In the genomic region with DNA sequence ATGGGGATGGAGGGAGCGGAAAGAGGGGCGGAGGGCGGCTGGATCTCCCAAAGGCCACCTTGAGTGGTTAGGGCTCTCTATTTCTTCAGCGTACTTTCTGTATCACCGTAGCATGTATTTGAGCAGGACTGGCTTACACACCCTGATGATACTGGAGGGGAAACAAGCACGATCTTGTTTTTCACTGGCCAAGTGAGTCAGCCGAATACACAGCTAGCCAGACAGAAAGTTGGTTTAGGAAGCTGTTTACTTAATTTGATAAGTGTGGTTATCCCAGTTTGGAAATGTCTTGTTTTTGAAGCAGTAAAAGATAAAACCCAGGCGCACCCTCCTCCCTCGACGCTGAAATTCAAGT, we compare ENCODE assay signal across 8 cellular contexts. TPM values are rescaled to one million over a fixed set of nuclear protein-coding genes. Genes with fewer than 3 reads are reported as not detected.
DNase-seq lines count a peak whose midpoint lies in the region; ATAC-seq, FAIRE-seq and TF ChIP-seq lines count a peak whose summit lies in the region.

No MANE protein-coding gene starts in this region.

- CTCF ChIA-PET in HepG2 (lab: Yijun Ruan, JAX; ENCODE audit: low intra/inter-chr PET ratio, low total read pairs), result no interaction called here

- H3K79me2 ChIP-seq in HepG2 (ENCODE audit: insufficient read depth, low read length), result peaks cover 51% of the 10 kb centered on the region

- POLR2A ChIA-PET in HepG2 (lab: Yijun Ruan, JAX), result interaction anchor here (1.0 to 2.2 kb wide), 8 partner anchors 9 to 520 kb away, joined by 3 to 15 read pairs (median 3); a partner anchor contains a TSS

- WGBS in HepG2 (ENCODE audit: low lambda C conversion rate), result 4% methylated on average over 10 of the region's 10 CpGs

- TF ChIP-seq POLR2A in HepG2 (IDR thresholded peaks at IDR 0.05; ENCODE audit: insufficient read depth in 1 of 2, low read depth in 2 of 2, low read length in 2 of 2), result no peak

- in situ Hi-C loops in HepG2 (cut with HindIII; ENCODE audit: extremely low pct_ligation_motif_present, low pct_unique_long_range_greater_than_20kb), result no loop called here

- no peaks in the 10 kb centered on the region; a peak in 1 of 5 replicates for H3K27me3 ChIP-seq in HepG2 (ENCODE audit: control insufficient read depth in 1 of 2, insufficient read depth in 2 of 2, low read length in 2 of 2)

- H4K20me1 ChIP-seq in HepG2 (ENCODE audit: insufficient read depth, low read length), result peaks cover 20% of the 10 kb centered on the region

- TF ChIP-seq EP300 in HepG2 (IDR thresholded peaks at IDR 0.05; ENCODE audit: low read depth in 2 of 2, low read length in 2 of 2) (no peak), HepG2 (CRISPR knock-in tag; IDR thresholded peaks at IDR 0.05; ENCODE audit: borderline replicate concordance) (no peak)

- H3K9ac ChIP-seq in HepG2 (ENCODE audit: insufficient read depth, low read depth, low read length), result peak overlapping the region; percentile 80

- intact Hi-C loops in HepG2 (cut with micrococcal nuclease; ENCODE audit: unreplicated experiment), result loop anchor here (2.0 kb wide), 1 partner anchor 15 kb away; no protein-coding TSS in a partner anchor

- peak overlapping the region; percentile 76 for H3K4me2 ChIP-seq in HepG2 (ENCODE audit: low read depth, low read length)

- no peaks in the 10 kb centered on the region for H3K36me3 ChIP-seq in HepG2 (replicated peaks in 1 of 2; ENCODE audit: control insufficient read depth in 1 of 2, insufficient read depth in 2 of 2, low read length in 2 of 2)

- TF ChIP-seq CTCF in HepG2 (CRISPR knock-in tag; IDR thresholded peaks at IDR 0.05), result no peak

- peak; percentile 4 for FAIRE-seq in HepG2 (lab: Jason Lieb, UNC)

- peaks cover 44% of the 10 kb centered on the region for H3K4me1 ChIP-seq in HepG2 (ENCODE audit: insufficient read depth, low read length)

- peak; percentile 60 for ATAC-seq in HepG2

- H3K27ac ChIP-seq in caudate nucleus (ENCODE audit: low read depth, low read length), result peak overlapping the region; percentile 80
- H3K27ac ChIP-seq in HepG2 (ENCODE audit: extremely low read length, insufficient read depth, low read length), result peak overlapping the region; percentile 60

- TSS peak; percentile 70 for BruUV-seq in HepG2 (replicated peaks; lab: Mats Ljungman, UMichigan)

- peak overlapping the region; percentile 89 to 98 (median 95) for H3K4me3 ChIP-seq in HepG2 (replicated peaks in 1 of 3; ENCODE audit: insufficient read depth in 1 of 3, low read depth in 2 of 3, low read length in 3 of 3)

- peak; percentile 3 for DNase-seq in stimulated activated CD4-positive, alpha-beta T cell treated with anti-CD3 and anti-CD28 coated beads, Interleukin-1b, Interleukin-23, amount 100 ng/mL, for 48 hours
- no peak for DNase-seq in stimulated activated CD4-positive, alpha-beta T cell treated with anti-CD3 and anti-CD28 coated beads, Interleukin-2, amount 100 ng/mL, for 24 hours
- peak; percentile 38 for DNase-seq in NAMALWA (ENCODE audit: low spot score)
- DNase-seq in caudate nucleus (lab: John Stamatoyannopoulos, UW), result peak in 4 of 61 donors; percentile 42 to 58 (median 50)
- peak; percentile 23 for DNase-seq in HepG2 (ENCODE audit: low spot score)
- DNase-seq in stromal cell of bone marrow (ENCODE audit: low read depth), result peak; percentile 31
- no peak for DNase-seq in 8988T
- DNase-seq in activated CD4-positive, alpha-beta T cell treated with anti-CD3 and anti-CD28 coated beads, Interleukin-2, amount 50 U/mL, for 4 hours, result no peak

- no peak for TF ChIP-seq RAD21 in HepG2 (CRISPR knock-in tag; IDR thresholded peaks at IDR 0.05)

- H3K9me3 ChIP-seq in HepG2 (ENCODE audit: low read length), result no peaks in the 10 kb centered on the region

- H2AFZ ChIP-seq in HepG2 (ENCODE audit: low read length), result no peak overlapping the region

TF ChIP-seq in HepG2, 621 proteins besides CTCF, POLR2A, EP300 and RAD21 (continues in another document):
- no peak for TF ChIP-seq ZNF33B (CRISPR knock-in tag; IDR thresholded peaks at IDR 0.05)
- no peak for TF ChIP-seq MED1 (CRISPR knock-in tag; IDR thresholded peaks at IDR 0.05)
- no peak for TF ChIP-seq KLF15 (CRISPR knock-in tag; IDR thresholded peaks at IDR 0.05; ENCODE audit: borderline replicate concordance)
- no peak for TF ChIP-seq NCOA5 (CRISPR knock-in tag; IDR thresholded peaks at IDR 0.05)
- TF ChIP-seq POGZ (CRISPR knock-in tag; IDR thresholded peaks at IDR 0.05), result no peak
- no peak for TF ChIP-seq MYC (CRISPR knock-in tag; IDR thresholded peaks at IDR 0.05; ENCODE audit: borderline replicate concordance)
- no peak for TF ChIP-seq POLR2G (IDR thresholded peaks at IDR 0.05; ENCODE audit: low read depth, low read length)
- no peak for TF ChIP-seq MEF2D (CRISPR knock-in tag; IDR thresholded peaks at IDR 0.05)
- no peak for TF ChIP-seq ZNF326 (CRISPR knock-in tag; IDR thresholded peaks at IDR 0.05; ENCODE audit: borderline replicate concordance)

RNA-seq across cellular contexts. Expression of a gene that starts 0.5 kb away (rescaled TPM):
- total RNA-seq in HepG2 (2016; rRNA removed; fragmentation: Illumina TruSeq; extraction: Trizol), result 36.0 and 39.6 TPM in 2 replicates
- 6.9 and 9.8 TPM in 2 replicates for total RNA-seq in HepG2 (2016; cell fraction: cytosol; rRNA removed; fragmentation: Illumina TruSeq; extraction: Trizol; ENCODE audit: low read depth)
- total RNA-seq in HepG2 (2016; cell fraction: insoluble cytoplasmic fraction; rRNA removed; fragmentation: Illumina TruSeq; extraction: Trizol), result 32.9 and 46.7 TPM in 2 replicates
- total RNA-seq in HepG2 (2016; cell fraction: membrane; rRNA removed; fragmentation: Illumina TruSeq; extraction: Trizol), result 21.9 and 25.6 TPM in 2 replicates
- 19.5 and 24.2 TPM in 2 replicates for total RNA-seq in HepG2 (2016; cell fraction: nucleus; rRNA removed; fragmentation: Illumina TruSeq; extraction: Trizol)
- polyA plus RNA-seq in HepG2 (2011; rRNA removed), result 23.6 and 26.7 TPM in 2 replicates
- 15.6 and 17.2 TPM in 2 replicates for polyA plus RNA-seq in HepG2 (2011; cell fraction: cytosol; rRNA removed)
- polyA plus RNA-seq in HepG2 (2011; cell fraction: nucleus; rRNA removed), result 26.4 and 26.9 TPM in 2 replicates
- 41.9 and 63.6 TPM in 2 replicates for polyA plus RNA-seq in HepG2 (2012)
- 5.8 and 6.0 TPM in 2 replicates for polyA plus RNA-seq in HepG2 (2016; cell fraction: cytosol; fragmentation: Illumina TruSeq; extraction: Trizol; ENCODE audit: low read depth)
- polyA plus RNA-seq in HepG2 (2016; cell fraction: insoluble cytoplasmic fraction; fragmentation: Illumina TruSeq; extraction: Trizol; ENCODE audit: low read depth), result 25.1 and 25.8 TPM in 2 replicates
- polyA plus RNA-seq in HepG2 (2016; cell fraction: membrane; fragmentation: Illumina TruSeq; extraction: Trizol; ENCODE audit: low read depth), result 11.3 and 11.7 TPM in 2 replicates
- 29.2 and 33.3 TPM in 2 replicates for polyA plus RNA-seq in HepG2 (2016; cell fraction: nucleus; fragmentation: Illumina TruSeq; extraction: Trizol; ENCODE audit: insufficient read depth, low read depth)
- 14.2 and 29.8 TPM in 2 replicates for polyA minus RNA-seq in HepG2 (2011; rRNA and poly(A)+ RNA removed; ENCODE audit: low replicate concordance)
- 44.8 and 47.5 TPM in 2 replicates for polyA minus RNA-seq in HepG2 (2011; cell fraction: cytosol; rRNA and poly(A)+ RNA removed)
- polyA minus RNA-seq in HepG2 (2011; cell fraction: nucleus; rRNA and poly(A)+ RNA removed), result 35.3 and 56.2 TPM in 2 replicates

RNA-seq across cellular contexts. Expression of a gene that starts 49.7 kb away (rescaled TPM):
- 19.5 and 19.9 TPM in 2 replicates for total RNA-seq in HepG2 (2016; rRNA removed; fragmentation: Illumina TruSeq; extraction: Trizol)
- 9.4 and 11.1 TPM in 2 replicates for total RNA-seq in HepG2 (2016; cell fraction: cytosol; rRNA removed; fragmentation: Illumina TruSeq; extraction: Trizol; ENCODE audit: low read depth)
- total RNA-seq in HepG2 (2016; cell fraction: insoluble cytoplasmic fraction; rRNA removed; fragmentation: Illumina TruSeq; extraction: Trizol), result 17.0 and 23.9 TPM in 2 replicates
- 12.8 and 14.0 TPM in 2 replicates for total RNA-seq in HepG2 (2016; cell fraction: membrane; rRNA removed; fragmentation: Illumina TruSeq; extraction: Trizol)
- 17.5 and 19.2 TPM in 2 replicates for total RNA-seq in HepG2 (2016; cell fraction: nucleus; rRNA removed; fragmentation: Illumina TruSeq; extraction: Trizol)
- polyA plus RNA-seq in HepG2 (2011; rRNA removed), result 8.2 and 9.4 TPM in 2 replicates
- polyA plus RNA-seq in HepG2 (2011; cell fraction: cytosol; rRNA removed), result 5.9 and 8.7 TPM in 2 replicates
- polyA plus RNA-seq in HepG2 (2011; cell fraction: nucleus; rRNA removed), result 21.6 and 24.9 TPM in 2 replicates
- polyA plus RNA-seq in HepG2 (2012), result 11.0 TPM in 2 replicates
- 4.5 and 5.7 TPM in 2 replicates for polyA plus RNA-seq in HepG2 (2016; cell fraction: cytosol; fragmentation: Illumina TruSeq; extraction: Trizol; ENCODE audit: low read depth)
- 16.4 and 20.9 TPM in 2 replicates for polyA plus RNA-seq in HepG2 (2016; cell fraction: insoluble cytoplasmic fraction; fragmentation: Illumina TruSeq; extraction: Trizol; ENCODE audit: low read depth)
- 7.0 and 8.7 TPM in 2 replicates for polyA plus RNA-seq in HepG2 (2016; cell fraction: membrane; fragmentation: Illumina TruSeq; extraction: Trizol; ENCODE audit: low read depth)
- polyA plus RNA-seq in HepG2 (2016; cell fraction: nucleus; fragmentation: Illumina TruSeq; extraction: Trizol; ENCODE audit: insufficient read depth, low read depth), result 28.4 and 31.5 TPM in 2 replicates
- polyA minus RNA-seq in HepG2 (2011; rRNA and poly(A)+ RNA removed; ENCODE audit: low replicate concordance), result 5.1 and 13.8 TPM in 2 replicates
- polyA minus RNA-seq in HepG2 (2011; cell fraction: cytosol; rRNA and poly(A)+ RNA removed), result 5.4 and 7.3 TPM in 2 replicates
- 12.6 and 17.2 TPM in 2 replicates for polyA minus RNA-seq in HepG2 (2011; cell fraction: nucleus; rRNA and poly(A)+ RNA removed)

Comparison
In these comparisons a context has a peak if more than half of its experiments do, and no peak if none do; other contexts are left out.
1. DNase-seq: peak in stimulated activated CD4-positive, alpha-beta T cell treated with anti-CD3 and anti-CD28 coated beads, Interleukin-1b, Interleukin-23, amount 100 ng/mL, for 48 hours (single experiment), NAMALWA (single experiment), HepG2 (single experiment) and stromal cell of bone marrow (single experiment); none in stimulated activated CD4-positive, alpha-beta T cell treated with anti-CD3 and anti-CD28 coated beads, Interleukin-2, amount 100 ng/mL, for 24 hours (0 of 2), 8988T (single experiment) and activated CD4-positive, alpha-beta T cell treated with anti-CD3 and anti-CD28 coated beads, Interleukin-2, amount 50 U/mL, for 4 hours (0 of 2).